In the genomic region with DNA sequence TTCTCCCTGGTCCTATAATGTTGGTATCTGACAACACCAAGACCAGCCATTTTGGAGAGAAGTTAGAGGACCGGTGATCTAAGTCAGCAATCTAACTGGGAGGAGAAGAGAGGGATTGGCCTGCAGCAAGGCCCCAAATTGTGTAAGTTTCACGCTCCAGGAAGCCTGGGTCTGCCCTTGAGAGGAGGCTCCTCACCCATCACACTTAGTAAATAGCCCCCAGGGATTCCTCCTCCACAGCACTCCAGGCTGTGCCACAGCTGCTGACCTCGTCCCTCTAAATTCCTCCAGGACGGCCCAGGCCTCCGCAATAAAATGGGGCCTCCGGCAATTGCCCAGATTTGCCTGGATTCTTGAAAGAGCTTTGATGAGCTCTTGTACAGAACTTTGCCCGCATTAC, we compare ENCODE assay signal across 1 cellular context.
TF ChIP-seq lines count a peak whose summit lies in the region.

No MANE protein-coding gene starts in this region.

TF ChIP-seq in HEK293T, 16 proteins besides CTCF, POLR2A, EP300 and RAD21:
- TF ChIP-seq ZNF384 (IDR thresholded peaks at IDR 0.05) (no peak), CTBP1 (IDR thresholded peaks at IDR 0.05; ENCODE audit: borderline replicate concordance) (no peak), NFRKB (IDR thresholded peaks at IDR 0.05) (no peak), TARDBP (IDR thresholded peaks at IDR 0.05) (no peak)
